1 cellular context compared by ENCODE assay signal in genomic region chr17:4641297-4642195, GRCh38.
TF ChIP-seq lines count a peak whose summit lies in the region.

A gene with protein sequence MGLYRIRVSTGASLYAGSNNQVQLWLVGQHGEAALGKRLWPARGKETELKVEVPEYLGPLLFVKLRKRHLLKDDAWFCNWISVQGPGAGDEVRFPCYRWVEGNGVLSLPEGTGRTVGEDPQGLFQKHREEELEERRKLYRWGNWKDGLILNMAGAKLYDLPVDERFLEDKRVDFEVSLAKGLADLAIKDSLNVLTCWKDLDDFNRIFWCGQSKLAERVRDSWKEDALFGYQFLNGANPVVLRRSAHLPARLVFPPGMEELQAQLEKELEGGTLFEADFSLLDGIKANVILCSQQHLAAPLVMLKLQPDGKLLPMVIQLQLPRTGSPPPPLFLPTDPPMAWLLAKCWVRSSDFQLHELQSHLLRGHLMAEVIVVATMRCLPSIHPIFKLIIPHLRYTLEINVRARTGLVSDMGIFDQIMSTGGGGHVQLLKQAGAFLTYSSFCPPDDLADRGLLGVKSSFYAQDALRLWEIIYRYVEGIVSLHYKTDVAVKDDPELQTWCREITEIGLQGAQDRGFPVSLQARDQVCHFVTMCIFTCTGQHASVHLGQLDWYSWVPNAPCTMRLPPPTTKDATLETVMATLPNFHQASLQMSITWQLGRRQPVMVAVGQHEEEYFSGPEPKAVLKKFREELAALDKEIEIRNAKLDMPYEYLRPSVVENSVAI (minus strand): TSS chr17:4641678. CDS start chr17:4641651, 27 bp downstream.

TF ChIP-seq in HepG2, 621 proteins besides CTCF, POLR2A, EP300 and RAD21 (continued from another document):
- peak; percentile 28; the same call in 1 of the 2 replicates for TF ChIP-seq ZNF687 (CRISPR knock-in tag; IDR thresholded peaks at IDR 0.05)
